2 cellular contexts compared by ENCODE assay signal in the genomic region with DNA sequence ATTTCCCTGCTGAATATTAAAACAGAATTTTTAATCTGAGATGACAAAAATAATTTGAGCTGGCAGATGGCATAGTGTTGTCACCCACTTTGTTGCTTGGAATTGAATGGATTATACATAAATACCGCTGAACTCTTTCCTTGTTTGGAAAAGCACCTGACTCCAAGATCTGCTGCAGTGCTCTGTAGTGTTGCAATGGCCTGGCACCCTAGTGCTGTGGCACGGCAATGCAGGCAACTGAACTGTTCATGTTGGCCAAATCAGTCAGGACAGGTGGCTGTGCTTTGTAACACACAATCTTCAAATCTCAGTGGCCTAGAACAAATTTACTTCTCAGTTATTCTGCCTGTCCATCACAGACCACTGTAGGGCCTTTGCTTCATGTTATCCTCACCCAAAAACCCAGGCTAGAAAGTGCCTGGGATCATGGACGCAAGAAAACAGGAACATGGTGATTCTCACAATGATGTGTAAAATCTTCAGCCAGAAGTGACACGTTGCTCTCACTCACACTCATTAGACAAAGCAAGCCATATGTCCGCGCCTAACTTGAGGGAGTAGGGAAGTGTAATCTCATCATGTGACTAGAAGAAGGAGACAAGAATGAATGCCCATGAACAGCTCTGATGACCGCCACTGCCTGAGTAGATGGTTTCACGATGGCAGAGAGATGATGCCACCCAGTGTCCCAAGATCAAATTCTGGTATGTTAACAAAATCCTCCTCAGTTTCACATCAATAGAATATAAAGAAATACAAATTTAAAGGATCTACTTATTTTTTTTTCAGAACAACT.
TF ChIP-seq lines count a peak whose summit lies in the region.

No MANE protein-coding gene starts in this region.

TF ChIP-seq in GM23338, 12 proteins besides CTCF, POLR2A, EP300 and RAD21 (continued from another document):
- TF ChIP-seq ZNF331 (CRISPR knock-in tag; IDR thresholded peaks at IDR 0.05; ENCODE audit: low read depth): no peak
- no peak for TF ChIP-seq EZH2phosphoT487 (IDR thresholded peaks at IDR 0.05; ENCODE audit: unreplicated experiment)
- TF ChIP-seq CREB1 (CRISPR knock-in tag; IDR thresholded peaks at IDR 0.05; ENCODE audit: low read depth): no peak
- TF ChIP-seq STAT1 (IDR thresholded peaks at IDR 0.05; ENCODE audit: unreplicated experiment): no peak
- no peak for TF ChIP-seq ETS1 (IDR thresholded peaks at IDR 0.05)
- no peak for TF ChIP-seq NANOG (IDR thresholded peaks at IDR 0.05; ENCODE audit: borderline replicate concordance)
- no peak for TF ChIP-seq ZNF462 (CRISPR knock-in tag; IDR thresholded peaks at IDR 0.05)

TF ChIP-seq in WTC11, 78 proteins besides CTCF, POLR2A, EP300 and RAD21 (continued from another document):
- TF ChIP-seq AFF4 (CRISPR knock-in tag; IDR thresholded peaks at IDR 0.05; ENCODE audit: borderline replicate concordance) (no peak), ETV6 (CRISPR knock-in tag; IDR thresholded peaks at IDR 0.05) (no peak), CREM (CRISPR knock-in tag; IDR thresholded peaks at IDR 0.05) (no peak), E2F4 (CRISPR knock-in tag; IDR thresholded peaks at IDR 0.05; ENCODE audit: borderline replicate concordance, low read depth) (no peak), E2F5 (CRISPR knock-in tag; IDR thresholded peaks at IDR 0.05) (no peak)
TF ChIP-seq in WTC11: peak in this region for 0.
